ENCODE assay signal across 8 cellular contexts in genomic region chrX:153794897-153795816, GRCh38. TPM values are rescaled to one million over a fixed set of nuclear protein-coding genes. Genes with fewer than 3 reads are reported as not detected.
DNase-seq lines count a peak whose midpoint lies in the region; ATAC-seq lines count a peak whose summit lies in the region.

No MANE protein-coding gene starts in this region.

- no peaks in the 10 kb centered on the region for H3K9me3 ChIP-seq in skeletal muscle satellite cell (replicated peaks; ENCODE audit: low read length)

- no peaks in the 10 kb centered on the region for H3K27me3 Mint-ChIP-seq in activated T-cell treated with anti-CD3 and anti-CD28 coated beads, Interleukin-2, amount 50 U/mL, for 72 hours (ENCODE audit: low read depth)

- DNase-seq in stimulated activated CD4-positive, alpha-beta T cell treated with anti-CD3 and anti-CD28 coated beads, Interleukin-12 subunit alpha, Interleukin-12 subunit beta, amount 100 ng/mL, for 4 hours = peak; percentile 26
- no peak for DNase-seq in stimulated activated CD4-positive, alpha-beta T cell treated with anti-CD3 and anti-CD28 coated beads, Interleukin-15, amount 100 ng/mL, for 24 hours
- peak; percentile 23 to 26 for DNase-seq in activated T-cell treated with anti-CD3 and anti-CD28 coated beads, Interleukin-2, amount 50 U/mL, for 72 hours
- DNase-seq in left cardiac atrium (no peak), NCI-H524 (lab: John Stamatoyannopoulos, UW) (no peak), C1 segment of cervical spinal cord (lab: John Stamatoyannopoulos, UW) (no peak)

- H3K4me2 ChIP-seq in skeletal muscle satellite cell (ENCODE audit: low read length) = peak overlapping the region; percentile 85

- peak overlapping the region; percentile 87 to 96 for H3K4me3 Mint-ChIP-seq in activated T-cell treated with anti-CD3 and anti-CD28 coated beads, Interleukin-2, amount 50 U/mL, for 72 hours

- H3K9ac ChIP-seq in skeletal muscle satellite cell (ENCODE audit: low read depth, low read length) = peak overlapping the region; percentile 90

- intact Hi-C loops in left cardiac atrium (cut with DNase I) = no loop called here

- ATAC-seq in activated T-cell treated with anti-CD3 and anti-CD28 coated beads, Interleukin-2, amount 50 U/mL, for 72 hours (replicated peaks in 1 of 2) = peak in 1 of 2 donors; percentile 9
- ATAC-seq in left cardiac atrium (peak; percentile 2 to 9), HG02884 (IDR thresholded peaks at IDR 0.05; ENCODE audit: unreplicated experiment) (no peak)

- H3K4me3 ChIP-seq in skeletal muscle satellite cell (ENCODE audit: low read length) = peak overlapping the region; percentile 93

- peak overlapping the region; percentile 90 for H3K27ac Mint-ChIP-seq in activated T-cell treated with anti-CD3 and anti-CD28 coated beads, Interleukin-2, amount 50 U/mL, for 72 hours

- H3K27me3 ChIP-seq in skeletal muscle satellite cell (ENCODE audit: control insufficient read depth, insufficient read depth, low read length) = no peaks in the 10 kb centered on the region

- H3K4me1 Mint-ChIP-seq in activated T-cell treated with anti-CD3 and anti-CD28 coated beads, Interleukin-2, amount 50 U/mL, for 72 hours (ENCODE audit: low read depth) = peaks cover 21% of the 10 kb centered on the region

- H3K36me3 ChIP-seq in skeletal muscle satellite cell (ENCODE audit: insufficient read depth, low read length) = peaks cover 19% of the 10 kb centered on the region

- H3K36me3 Mint-ChIP-seq in activated T-cell treated with anti-CD3 and anti-CD28 coated beads, Interleukin-2, amount 50 U/mL, for 72 hours (ENCODE audit: insufficient read depth in 2 of 2) = peaks cover 2 to 12% of the 10 kb centered on the region in 2 donors

- peaks cover 15% of the 10 kb centered on the region for H3K4me1 ChIP-seq in skeletal muscle satellite cell (ENCODE audit: control insufficient read depth, insufficient read depth, low read length)

- H3K9me3 Mint-ChIP-seq in activated T-cell treated with anti-CD3 and anti-CD28 coated beads, Interleukin-2, amount 50 U/mL, for 72 hours = no peaks in the 10 kb centered on the region

RNA-seq across cellular contexts. Expression of gene SSR4, which starts 0.7 kb away (rescaled TPM):
- 100 to 1,000 TPM; 150 to 192 TPM for total RNA-seq in activated T-cell treated with anti-CD3 and anti-CD28 coated beads, Interleukin-2, amount 50 U/mL, for 72 hours
- total RNA-seq in left cardiac atrium = 100 to 1,000 TPM; 180 to 183 TPM
- 70.5 and 147 TPM in 2 replicates for total RNA-seq in skeletal muscle satellite cell (2012; rRNA removed)

RNA-seq across cellular contexts. Expression of gene IDH3G, which starts 1.0 kb away (rescaled TPM):
- 10 to 100 TPM; 34.0 to 41.0 TPM for total RNA-seq in activated T-cell treated with anti-CD3 and anti-CD28 coated beads, Interleukin-2, amount 50 U/mL, for 72 hours
- total RNA-seq in left cardiac atrium = 10 to 100 TPM; 56.4 to 68.4 TPM
- 50.7 and 72.3 TPM in 2 replicates for total RNA-seq in skeletal muscle satellite cell (2012; rRNA removed)

RNA-seq across cellular contexts. Expression of gene SRPK3, which starts 14.3 kb away (rescaled TPM):
- total RNA-seq in activated T-cell treated with anti-CD3 and anti-CD28 coated beads, Interleukin-2, amount 50 U/mL, for 72 hours = not detected
- total RNA-seq in left cardiac atrium = 10 to 100 TPM; 24.1 to 25.8 TPM
- total RNA-seq in skeletal muscle satellite cell (2012; rRNA removed) = 0.25 and 5.9 TPM in 2 replicates

RNA-seq across cellular contexts. Expression of gene PLXNB3, which starts 31.1 kb away (rescaled TPM):
- 1 to 10 TPM in 1 of 2 donors, under 1 TPM in 1; 0.77 to 1.7 TPM for total RNA-seq in activated T-cell treated with anti-CD3 and anti-CD28 coated beads, Interleukin-2, amount 50 U/mL, for 72 hours
- 1 to 10 TPM; 5.9 to 7.1 TPM for total RNA-seq in left cardiac atrium
- total RNA-seq in skeletal muscle satellite cell (2012; rRNA removed) = 3.0 and 3.9 TPM in 2 replicates

RNA-seq across cellular contexts. Expression of gene PDZD4, which starts 35.2 kb away (rescaled TPM):
- total RNA-seq in activated T-cell treated with anti-CD3 and anti-CD28 coated beads, Interleukin-2, amount 50 U/mL, for 72 hours = 1 to 10 TPM in 1 of 2 donors, under 1 TPM in 1; 0.82 to 5.0 TPM
- 1 to 10 TPM; 4.0 to 4.3 TPM for total RNA-seq in left cardiac atrium
- 0.25 and 0.66 TPM in 2 replicates for total RNA-seq in skeletal muscle satellite cell (2012; rRNA removed)

Comparison
In these comparisons a context has a peak if more than half of its experiments do, and no peak if none do; other contexts are left out.
1. DNase-seq: peak in stimulated activated CD4-positive, alpha-beta T cell treated with anti-CD3 and anti-CD28 coated beads, Interleukin-12 subunit alpha, Interleukin-12 subunit beta, amount 100 ng/mL, for 4 hours (single experiment) and activated T-cell treated with anti-CD3 and anti-CD28 coated beads, Interleukin-2, amount 50 U/mL, for 72 hours (2 of 2); none in stimulated activated CD4-positive, alpha-beta T cell treated with anti-CD3 and anti-CD28 coated beads, Interleukin-15, amount 100 ng/mL, for 24 hours (single experiment), left cardiac atrium (single experiment), NCI-H524 (0 of 2) and C1 segment of cervical spinal cord (0 of 14).
2. RNA of gene SRPK3, which starts 14.3 kb away (total RNA-seq): 24.1 to 25.8 TPM in left cardiac atrium; not detected in activated T-cell treated with anti-CD3 and anti-CD28 coated beads, Interleukin-2, amount 50 U/mL, for 72 hours; every median in the first group is over 10 times any median in the second.